ENCODE assay signal across 11 cellular contexts in genomic region chr2:118112771-118113334, GRCh38. TPM values are rescaled to one million over a fixed set of nuclear protein-coding genes. Genes with fewer than 3 reads are reported as not detected.
DNase-seq lines count a peak whose midpoint lies in the region; ATAC-seq and TF ChIP-seq lines count a peak whose summit lies in the region.
"Had no signal": no experiment of that assay in that cellular context is flagged by ENCODE, and none has a peak within 500 bp of the region (broad histone marks: within the 10 kb centered on the region; RNA-seq: fewer than 3 reads in every experiment).

No MANE protein-coding gene starts in this region.

- no peaks in the 10 kb centered on the region for H3K9me2 ChIP-seq in PC-3 (replicated peaks; ENCODE audit: low read length)

- H3K36me3 ChIP-seq in PC-3 (ENCODE audit: low read depth, low read length) = peaks cover 12% of the 10 kb centered on the region

- peak overlapping the region; percentile 98 for H3K27ac ChIP-seq in PC-3 (ENCODE audit: low read length)

- no peaks in the 10 kb centered on the region for H4K20me1 ChIP-seq in PC-3 (ENCODE audit: low read length)

- ATAC-seq in PC-3 = peak; percentile 96
- no peak for ATAC-seq in HG02970 (IDR thresholded peaks at IDR 0.05; ENCODE audit: low FRiP score, unreplicated experiment)

- peak overlapping the region; percentile 66 for H3K4me2 ChIP-seq in PC-3 (ENCODE audit: low read length)

- peak overlapping the region; percentile 26; the same call in 1 of the 2 replicates for H2AFZ ChIP-seq in PC-3 (ENCODE audit: low read length)

- no peaks in the 10 kb centered on the region for H3K27me3 ChIP-seq in PC-3 (ENCODE audit: low read length)

- H3K4me3 ChIP-seq in PC-3 (ENCODE audit: low read length) (no peak overlapping the region), epithelial cell of esophagus (ENCODE audit: low read length) (no peak overlapping the region)

- peaks cover 33% of the 10 kb centered on the region for H3K4me1 ChIP-seq in PC-3 (ENCODE audit: insufficient read depth, low read length)

- no TSS peak for BruUV-seq in PC-3 (replicated peaks; lab: Mats Ljungman, UMichigan)

- H3K9ac ChIP-seq in PC-3 (ENCODE audit: low read length) = peak overlapping the region; percentile 65

- DNase-seq in GM03348 (ENCODE audit: low spot score) (peak; percentile 55), PC-3 (peak; percentile 99), epithelial cell of esophagus (ENCODE audit: low read depth) (peak; percentile 91), non-pigmented ciliary epithelial cell (ENCODE audit: low read depth) (peak; percentile 85), T-helper 2 cell (no peak), superior temporal gyrus (ENCODE audit: extremely low spot score) (no peak)
- DNase-seq in central memory CD4-positive, alpha-beta T cell = no peak
- DNase-seq: activated effector memory CD4-positive, alpha-beta T cell treated with Interleukin-2 at 50 U/mL for 16 hours; DMS153; NCI-H1092 treated with DMSO at 0.1 percent for 48 hours had no signal

- intact Hi-C loops in PC-3 (cut with micrococcal nuclease) = loop anchor here (1.0 kb wide), 1 partner anchor 10 kb away; no protein-coding TSS in a partner anchor

- CTCF ChIA-PET in PC-3 (lab: Charles Lee) = no interaction called here

- POLR2A ChIA-PET in PC-3 (lab: Charles Lee; ENCODE audit: unreplicated experiment) = interaction anchor here (0.6 kb wide), 1 partner anchor 25 kb away, joined by 4 read pairs; the partner anchor contains the start of gene INSIG2

- TF ChIP-seq CTCF in PC-3 (conservative IDR thresholded peaks at IDR 0.05; ENCODE audit: low read depth, low read length) = no peak
- TF ChIP-seq CTCF in epithelial cell of esophagus (IDR thresholded peaks at IDR 0.05; ENCODE audit: insufficient read depth, low read depth, low read length, missing control alignments) = no peak

- H3F3A ChIP-seq in PC-3 (ENCODE audit: low read length, unreplicated experiment) = no peaks in the 10 kb centered on the region

- H3K79me2 ChIP-seq in PC-3 (ENCODE audit: low read length) = no peaks in the 10 kb centered on the region

- no peaks in the 10 kb centered on the region for H3K9me3 ChIP-seq in PC-3 (ENCODE audit: low read length)

RNA-seq across cellular contexts. Expression of gene INSIG2, which starts 24.6 kb away (rescaled TPM):
- total RNA-seq in PC-3 (2014; rRNA removed) = 7.4 and 8.5 TPM in 2 replicates

Comparison
In these comparisons a context has a peak if more than half of its experiments do, and no peak if none do; other contexts are left out.
1. DNase-seq: peak in GM03348 (single experiment), PC-3 (single experiment), epithelial cell of esophagus (single experiment) and non-pigmented ciliary epithelial cell (single experiment); none in T-helper 2 cell (0 of 5), central memory CD4-positive, alpha-beta T cell (single experiment) and superior temporal gyrus (single experiment).